In genomic region chr19:38665950-38666661, GRCh38 we compare ENCODE assay signal across 8 cellular contexts. TPM values are rescaled to one million over a fixed set of nuclear protein-coding genes. Genes with fewer than 3 reads are reported as not detected.
DNase-seq lines count a peak whose midpoint lies in the region; ATAC-seq lines count a peak whose summit lies in the region.

No MANE protein-coding gene starts in this region.

- peak overlapping the region; percentile 39 for H3K27ac Mint-ChIP-seq in activated T-cell treated with anti-CD3 and anti-CD28 coated beads, Interleukin-2, amount 50 U/mL, for 72 hours

- WGBS in aorta, 2 donors, result 14 to 16% methylated on average over 19 of the region's 19 CpGs

- H3K36me3 ChIP-seq in aorta (ENCODE audit: control insufficient read depth in 1 of 2, insufficient read depth in 2 of 2, low read length in 1 of 2), result no peaks in the 10 kb centered on the region

- no peaks in the 10 kb centered on the region for H3K9me3 ChIP-seq in aorta (ENCODE audit: control insufficient read depth, low read length)

- peaks cover 2 to 6% of the 10 kb centered on the region in 2 donors for H3K36me3 Mint-ChIP-seq in activated T-cell treated with anti-CD3 and anti-CD28 coated beads, Interleukin-2, amount 50 U/mL, for 72 hours (ENCODE audit: insufficient read depth in 2 of 2)

- peak overlapping the region in 1 of 2 donors; percentile 32 for H3K4me3 Mint-ChIP-seq in activated T-cell treated with anti-CD3 and anti-CD28 coated beads, Interleukin-2, amount 50 U/mL, for 72 hours

- no peaks in the 10 kb centered on the region for H3K27me3 ChIP-seq in aorta (ENCODE audit: control insufficient read depth in 1 of 2, insufficient read depth in 2 of 2, low read length in 1 of 2)

- intact Hi-C loops in aorta (cut with DNase I), result no loop called here

- peaks cover 2 to 29% of the 10 kb centered on the region in 2 donors for H3K4me1 ChIP-seq in aorta (ENCODE audit: control insufficient read depth in 1 of 2, insufficient read depth in 2 of 2, low read length in 2 of 2)

- ATAC-seq in activated T-cell treated with anti-CD3 and anti-CD28 coated beads, Interleukin-2, amount 50 U/mL, for 72 hours (replicated peaks in 1 of 2), result no peak
- ATAC-seq in aorta (ENCODE audit: low FRiP score), result peak; percentile 63

- H3K4me3 ChIP-seq in aorta (ENCODE audit: low read length in 2 of 2), result no peak overlapping the region

- no peak for DNase-seq in activated T-cell treated with anti-CD3 and anti-CD28 coated beads, Interleukin-2, amount 50 U/mL, for 72 hours
- DNase-seq in activated T-cell treated with anti-CD3 and anti-CD28 coated beads, Interleukin-2, amount 50 U/mL, for 1 hour, result no peak
- DNase-seq in ecto neural progenitor cell (ENCODE audit: low spot score), result peak; percentile 77
- DNase-seq in mucosa of gallbladder (ENCODE audit: low spot score), result peak; percentile 58
- DNase-seq in aorta, result peak; percentile 80 to 93
- no peak for DNase-seq in NCI-H1436 (lab: John Stamatoyannopoulos, UW)
- DNase-seq in central memory CD4-positive, alpha-beta T cell, result no peak
- no peak for DNase-seq in cortex of kidney (lab: John Stamatoyannopoulos, UW)

- no peaks in the 10 kb centered on the region for H3K9me3 Mint-ChIP-seq in activated T-cell treated with anti-CD3 and anti-CD28 coated beads, Interleukin-2, amount 50 U/mL, for 72 hours

- peak overlapping the region; percentile 84 to 100 for H3K27ac ChIP-seq in aorta (ENCODE audit: low read depth in 1 of 2, low read length in 2 of 2)

- H3K4me1 Mint-ChIP-seq in activated T-cell treated with anti-CD3 and anti-CD28 coated beads, Interleukin-2, amount 50 U/mL, for 72 hours (ENCODE audit: low read depth), result peaks cover 56% of the 10 kb centered on the region

- H3K27me3 Mint-ChIP-seq in activated T-cell treated with anti-CD3 and anti-CD28 coated beads, Interleukin-2, amount 50 U/mL, for 72 hours (ENCODE audit: low read depth), result no peaks in the 10 kb centered on the region

RNA-seq across cellular contexts. Expression of gene ACTN4, which starts 18.7 kb away (rescaled TPM):
- 100 to 1,000 TPM; 200 to 227 TPM for total RNA-seq in activated T-cell treated with anti-CD3 and anti-CD28 coated beads, Interleukin-2, amount 50 U/mL, for 72 hours
- total RNA-seq in mucosa of gallbladder (628 TPM), aorta (1,000 to 10,000 TPM in 1 of 2 donors, 100 to 1,000 TPM in 1; 794 to 1,985 TPM)
- 100 to 1,000 TPM; 111 to 163 TPM for polyA plus RNA-seq in aorta

RNA-seq across cellular contexts. Expression of gene EIF3K, which starts 47.1 kb away (rescaled TPM):
- total RNA-seq in activated T-cell treated with anti-CD3 and anti-CD28 coated beads, Interleukin-2, amount 50 U/mL, for 72 hours, result 100 to 1,000 TPM; 219 to 237 TPM
- total RNA-seq in mucosa of gallbladder (233 TPM), aorta (100 to 1,000 TPM; 171 to 183 TPM)
- 100 to 1,000 TPM; 299 to 445 TPM for polyA plus RNA-seq in aorta

RNA-seq across cellular contexts. Expression of gene MAP4K1, which starts 48.4 kb away (rescaled TPM):
- 100 to 1,000 TPM; 261 to 262 TPM for total RNA-seq in activated T-cell treated with anti-CD3 and anti-CD28 coated beads, Interleukin-2, amount 50 U/mL, for 72 hours
- 8.2 TPM for total RNA-seq in mucosa of gallbladder
- 10 to 100 TPM in 1 of 2 donors, 1 to 10 TPM in 1; 7.3 to 13.2 TPM for total RNA-seq in aorta
- polyA plus RNA-seq in aorta, result 1 to 10 TPM; 1.6 to 2.1 TPM

Comparison
In these comparisons a context has a peak if more than half of its experiments do, and no peak if none do; other contexts are left out.
1. DNase-seq: peak in ecto neural progenitor cell (single experiment), mucosa of gallbladder (single experiment) and aorta (2 of 2); none in activated T-cell treated with anti-CD3 and anti-CD28 coated beads, Interleukin-2, amount 50 U/mL, for 72 hours (0 of 2), activated T-cell treated with anti-CD3 and anti-CD28 coated beads, Interleukin-2, amount 50 U/mL, for 1 hour (single experiment), NCI-H1436 (single experiment), central memory CD4-positive, alpha-beta T cell (single experiment) and cortex of kidney (single experiment).
2. RNA of gene MAP4K1, which starts 48.4 kb away (total RNA-seq): 261 to 262 TPM in activated T-cell treated with anti-CD3 and anti-CD28 coated beads, Interleukin-2, amount 50 U/mL, for 72 hours; 7.3 to 13.2 TPM in aorta and 8.2 TPM in mucosa of gallbladder (single experiment); every median in the first group is over 10 times any median in the second.